In the genomic region with DNA sequence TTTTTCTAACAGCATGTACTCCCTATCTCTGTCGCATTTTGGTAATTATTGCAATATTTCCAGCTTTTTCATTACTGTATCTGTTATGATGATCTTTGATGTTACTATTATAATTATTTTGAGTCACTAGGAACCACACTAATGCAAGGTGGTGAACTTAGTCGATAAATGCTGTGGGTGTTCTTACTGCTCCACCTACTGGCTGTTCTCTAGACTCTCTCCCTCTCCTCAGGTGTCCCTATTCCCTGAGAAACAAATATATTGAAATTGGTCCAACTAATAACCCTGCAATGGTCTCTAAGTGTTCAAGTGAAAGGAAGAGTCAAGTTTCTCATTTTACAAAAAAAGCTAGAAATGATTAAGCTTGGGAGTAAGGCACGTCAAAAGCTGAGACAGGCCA, we compare ENCODE assay signal across 8 cellular contexts. TPM values are rescaled to one million over a fixed set of nuclear protein-coding genes. Genes with fewer than 3 reads are reported as not detected.
A peak's percentile ranks its signal among the peaks of the same experiment; 100 is the strongest.
DNase-seq lines count a peak whose midpoint lies in the region; ATAC-seq, FAIRE-seq and TF ChIP-seq lines count a peak whose summit lies in the region.

No MANE protein-coding gene starts in this region.

- H3K4me1 Mint-ChIP-seq in chondrocyte (ENCODE audit: low read depth) = peaks cover 19% of the 10 kb centered on the region

- no peak overlapping the region for H3K27ac Mint-ChIP-seq in chondrocyte (ENCODE audit: unreplicated experiment)

- no peak for DNase-seq in AG09309 (ENCODE audit: low read depth)
- DNase-seq in HuH-7 (ENCODE audit: low spot score) = peak; percentile 23
- DNase-seq in chondrocyte (ENCODE audit: low spot score) = no peak
- peak; percentile 20 for DNase-seq in small intestine
- DNase-seq in NCI-H226 = no peak
- no peak for DNase-seq in HPDE6-E6E7 (ENCODE audit: extremely low spot score)

- H3K36me3 ChIP-seq in small intestine (ENCODE audit: control insufficient read depth in 2 of 2, insufficient read depth in 2 of 2, low read length in 2 of 2) = peaks cover 5 to 11% of the 10 kb centered on the region in 2 donors

- H3K27ac ChIP-seq in small intestine (ENCODE audit: low read depth in 1 of 2, low read length in 1 of 2) = no peak overlapping the region

- H3K27me3 ChIP-seq in small intestine (ENCODE audit: control insufficient read depth in 2 of 2, insufficient read depth in 2 of 2, low read length in 2 of 2) = no peaks in the 10 kb centered on the region

- H3K4me3 Mint-ChIP-seq in chondrocyte (ENCODE audit: unreplicated experiment) = no peak overlapping the region

- 68 to 80% (median 76%) methylated on average over 3 of the region's 3 CpGs for WGBS in small intestine, 3 donors

- peaks cover 24% of the 10 kb centered on the region for H3K36me3 Mint-ChIP-seq in chondrocyte (ENCODE audit: low read depth)

- H3K4me3 ChIP-seq in AG09309 (ENCODE audit: control insufficient read depth, low read depth, low read length) (no peak overlapping the region), small intestine (ENCODE audit: low read depth in 1 of 2, low read length in 2 of 2) (no peak overlapping the region)

- H3K27me3 Mint-ChIP-seq in chondrocyte (ENCODE audit: low read depth) = no peaks in the 10 kb centered on the region

- no peaks in the 10 kb centered on the region for H3K9me3 ChIP-seq in small intestine (ENCODE audit: control insufficient read depth, low read depth)

- ATAC-seq in GM18870 (IDR thresholded peaks at IDR 0.05; ENCODE audit: unreplicated experiment) = peak; percentile 75
- ATAC-seq in GM19023 (IDR thresholded peaks at IDR 0.05; ENCODE audit: unreplicated experiment) = no peak

- no peaks in the 10 kb centered on the region for H3K9me3 Mint-ChIP-seq in chondrocyte (ENCODE audit: low read depth)

- H3K4me1 ChIP-seq in small intestine (ENCODE audit: control insufficient read depth in 2 of 2, insufficient read depth in 1 of 2, low read depth in 1 of 2, low read length in 1 of 2) = no peaks in the 10 kb centered on the region

- peak; percentile 57 for TF ChIP-seq CTCF in AG09309 (IDR thresholded peaks at IDR 0.05; ENCODE audit: control insufficient read depth, insufficient read depth, low read depth, low read length, missing control alignments)
- TF ChIP-seq CTCF in chondrocyte (IDR thresholded peaks at IDR 0.05) = peak; percentile 75

- no peak for FAIRE-seq in small intestine (lab: Jason Lieb, UNC)

RNA-seq across cellular contexts. Expression of gene ARL14EP, which starts 10.5 kb away (rescaled TPM):
- total RNA-seq in chondrocyte = 15.9 to 22.8 TPM (median 18.0 TPM) in 3 replicates
- 1 to 10 TPM; 4.5 to 9.2 (median 8.4) TPM for polyA plus RNA-seq in small intestine

Comparison
In these comparisons a context has a peak if more than half of its experiments do, and no peak if none do; other contexts are left out.
1. DNase-seq: peak in HuH-7 (single experiment) and small intestine (single experiment); none in AG09309 (single experiment), chondrocyte (single experiment), NCI-H226 (single experiment) and HPDE6-E6E7 (single experiment).